Comparison of ENCODE assay signal across 10 cellular contexts in genomic region chr13:45781553-45782326, GRCh38.
A peak's percentile ranks its signal among the peaks of the same experiment; 100 is the strongest.
DNase-seq lines count a peak whose midpoint lies in the region; ATAC-seq and TF ChIP-seq lines count a peak whose summit lies in the region.
"Had no signal": no experiment of that assay in that cellular context is flagged by ENCODE, and none has a peak within 500 bp of the region (broad histone marks: within the 10 kb centered on the region; RNA-seq: fewer than 3 reads in every experiment).

No MANE protein-coding gene starts in this region.

- peak overlapping the region in 1 of 7 donors; percentile 21 for H3K27ac Mint-ChIP-seq in CD14-positive monocyte

- H3K4me1 Mint-ChIP-seq in CD14-positive monocyte = peaks cover 10% of the 10 kb centered on the region

- H4K20me1 ChIP-seq in PC-3 (ENCODE audit: low read length) = no peaks in the 10 kb centered on the region
- H4K20me1 ChIP-seq: BLaER1 treated with 17β-estradiol and CSF1 and Interleukin-3, amounts not matched to agents 10 nM and 100 nM had no signal

- POLR2A ChIA-PET in PC-3 (lab: Charles Lee; ENCODE audit: unreplicated experiment) = no interaction called here

- H3K9ac ChIP-seq in PC-3 (ENCODE audit: low read length) = no peak overlapping the region
- H3K9ac ChIP-seq: BLaER1 treated with 17β-estradiol and CSF1 and Interleukin-3, amounts not matched to agents 10 nM and 100 nM had no signal

- intact Hi-C loops in CD14-positive monocyte (cut with micrococcal nuclease) = no loop called here
- intact Hi-C loops in PC-3 (cut with micrococcal nuclease) = no loop called here
- intact Hi-C loops in right cardiac atrium (cut with DNase I) = no loop called here

- TF ChIP-seq CTCF in CD14-positive monocyte (IDR thresholded peaks at IDR 0.05) (no peak), PC-3 (conservative IDR thresholded peaks at IDR 0.05; ENCODE audit: low read depth, low read length) (no peak)

- peaks cover 2 to 7% (median 3%) of the 10 kb centered on the region in 3 donors for H3K27me3 Mint-ChIP-seq in CD14-positive monocyte (ENCODE audit: low read depth in 3 of 3)

- no peaks in the 10 kb centered on the region for H3K9me2 ChIP-seq in PC-3 (replicated peaks; ENCODE audit: low read length)

- H3F3A ChIP-seq in PC-3 (ENCODE audit: low read length, unreplicated experiment) = no peaks in the 10 kb centered on the region

- no peaks in the 10 kb centered on the region for H3K36me3 ChIP-seq in PC-3 (ENCODE audit: low read depth, low read length)
- H3K36me3 ChIP-seq: BLaER1 treated with 17β-estradiol and CSF1 and Interleukin-3, amounts not matched to agents 10 nM and 100 nM had no signal

- H3K79me2 ChIP-seq in PC-3 (ENCODE audit: low read length) = no peaks in the 10 kb centered on the region

- no peak overlapping the region for H3K27ac ChIP-seq in PC-3 (ENCODE audit: low read length)
- H3K27ac ChIP-seq in right cardiac atrium (ENCODE audit: low read length) = no peak overlapping the region
- H3K27ac ChIP-seq: BLaER1 treated with 17β-estradiol and CSF1 and Interleukin-3, amounts not matched to agents 10 nM and 100 nM had no signal

- no peak overlapping the region for H3K4me2 ChIP-seq in PC-3 (ENCODE audit: low read length)

- H3K27me3 ChIP-seq in PC-3 (ENCODE audit: low read length) (no peaks in the 10 kb centered on the region), right cardiac atrium (ENCODE audit: control insufficient read depth, insufficient read depth) (no peaks in the 10 kb centered on the region)
- H3K27me3 ChIP-seq: BLaER1 treated with 17β-estradiol and CSF1 and Interleukin-3, amounts not matched to agents 10 nM and 100 nM had no signal

- H3K4me1 ChIP-seq in PC-3 (ENCODE audit: insufficient read depth, low read length) (no peaks in the 10 kb centered on the region), right cardiac atrium (ENCODE audit: control insufficient read depth, insufficient read depth, low read length) (no peaks in the 10 kb centered on the region)

- CTCF ChIA-PET in PC-3 (lab: Charles Lee) = no interaction called here

- no peak for DNase-seq in CD14-positive monocyte (ENCODE audit: low spot score)
- DNase-seq in NCI-H1105 treated with DMSO at 0.1 percent for 48 hours (lab: John Stamatoyannopoulos, UW) = peak; percentile 94
- DNase-seq in PC-3 = peak; percentile 2
- DNase-seq in right cardiac atrium = peak; percentile 49 to 83 (median 81)
- no peak for DNase-seq in SKM-1 treated with dmso at 0.1 percent for 144 hours (lab: John Stamatoyannopoulos, UW; ENCODE audit: unreplicated experiment)

- ATAC-seq in PC-3 (no peak), right cardiac atrium (peak; percentile 32 to 67), GM21360 (IDR thresholded peaks at IDR 0.05; ENCODE audit: unreplicated experiment) (no peak), GM21529 (IDR thresholded peaks at IDR 0.05; ENCODE audit: unreplicated experiment) (no peak), HG03045 (IDR thresholded peaks at IDR 0.05; ENCODE audit: unreplicated experiment) (no peak)

- H3K36me3 Mint-ChIP-seq in CD14-positive monocyte = no peaks in the 10 kb centered on the region

- BruUV-seq in PC-3 (replicated peaks; lab: Mats Ljungman, UMichigan) = no TSS peak

- peaks cover 0 to 2% (median 0%) of the 10 kb centered on the region in 7 donors for H3K9me3 Mint-ChIP-seq in CD14-positive monocyte

- H3K9me3 ChIP-seq in PC-3 (ENCODE audit: low read length) = no peaks in the 10 kb centered on the region
- H3K9me3 ChIP-seq in right cardiac atrium (ENCODE audit: control insufficient read depth, low read length) = no peaks in the 10 kb centered on the region
- H3K9me3 ChIP-seq: BLaER1 treated with 17β-estradiol and CSF1 and Interleukin-3, amounts not matched to agents 10 nM and 100 nM had no signal

- H3K4me3 ChIP-seq in PC-3 (ENCODE audit: low read length) (no peak overlapping the region), right cardiac atrium (ENCODE audit: low read length) (no peak overlapping the region)
- H3K4me3 ChIP-seq: BLaER1 treated with 17β-estradiol and CSF1 and Interleukin-3, amounts not matched to agents 10 nM and 100 nM; lung had no signal

- WGBS in right cardiac atrium = 41% methylated on average over 14 of the region's 14 CpGs

- H2AFZ ChIP-seq in PC-3 (ENCODE audit: low read length) = no peak overlapping the region

- peak overlapping the region; percentile 21 to 27 for H3K4me3 Mint-ChIP-seq in CD14-positive monocyte

Comparison
In these comparisons a context has a peak if more than half of its experiments do, and no peak if none do; other contexts are left out.
1. DNase-seq: peak in NCI-H1105 treated with DMSO at 0.1 percent for 48 hours (single experiment), PC-3 (single experiment) and right cardiac atrium (3 of 3); none in CD14-positive monocyte (single experiment) and SKM-1 treated with dmso at 0.1 percent for 144 hours (single experiment).
2. ATAC-seq: peak in right cardiac atrium (2 of 2); none in PC-3 (single experiment), GM21360 (single experiment), GM21529 (single experiment) and HG03045 (single experiment).